Comparison of ENCODE assay signal across 8 cellular contexts in genomic region chr1:206909167-206909882, GRCh38. TPM values are rescaled to one million over a fixed set of nuclear protein-coding genes. Genes with fewer than 3 reads are reported as not detected.
DNase-seq lines count a peak whose midpoint lies in the region; ATAC-seq and TF ChIP-seq lines count a peak whose summit lies in the region.

No MANE protein-coding gene starts in this region.

- H3K9ac ChIP-seq in SK-N-MC (ENCODE audit: insufficient read length): no peak overlapping the region

- ATAC-seq in body of pancreas (peak; percentile 87), HG03108 (IDR thresholded peaks at IDR 0.05; ENCODE audit: unreplicated experiment) (no peak)

- CTCF ChIA-PET in A673 (lab: Charles Lee): no interaction called here

- 0 to 1% methylated on average over 7 to 69 of the region's 69 CpGs for WGBS in body of pancreas, 2 donors

- intact Hi-C loops in A673 (cut with micrococcal nuclease; ENCODE audit: unreplicated experiment) (no loop called here), body of pancreas (cut with DNase I) (no loop called here)

- H3K9me3 ChIP-seq in A673 (ENCODE audit: low read depth, low read length, poor library complexity, severe bottlenecking) (no peaks in the 10 kb centered on the region), SK-N-MC (ENCODE audit: low read depth, low read length) (no peaks in the 10 kb centered on the region), body of pancreas (no peaks in the 10 kb centered on the region)

- TF ChIP-seq POLR2A in body of pancreas (IDR thresholded peaks at IDR 0.05): peak; percentile 16 to 67 (median 64)

- H3K36me3 ChIP-seq in A673 (ENCODE audit: insufficient read depth, low read length, poor library complexity, severe bottlenecking): no peaks in the 10 kb centered on the region
- H3K36me3 ChIP-seq in SK-N-MC (ENCODE audit: insufficient read depth, low read length): no peaks in the 10 kb centered on the region
- H3K36me3 ChIP-seq in body of pancreas (replicated peaks in 1 of 2; ENCODE audit: insufficient read depth in 1 of 2, low read depth in 2 of 2): no peaks in the 10 kb centered on the region

- H3K27ac ChIP-seq in A673 (ENCODE audit: low read depth, low read length, poor library complexity, severe bottlenecking): no peak overlapping the region
- H3K27ac ChIP-seq in HL-60 (replicated peaks): no peak overlapping the region
- H3K27ac ChIP-seq in SK-N-MC: no peak overlapping the region
- H3K27ac ChIP-seq in body of pancreas: peak overlapping the region; percentile 80 to 89 (median 86)

- POLR2A ChIA-PET in A673 (lab: Charles Lee; ENCODE audit: low non-redundant PET): interaction anchor here (0.6 kb wide), 1 partner anchor 419 kb away, joined by 4 read pairs; no protein-coding TSS in a partner anchor

- H3K4me3 ChIP-seq in A673 (ENCODE audit: low read depth, low read length, poor library complexity, severe bottlenecking) (peak overlapping the region; percentile 35), HL-60 (replicated peaks; ENCODE audit: insufficient read depth, low read length) (peak overlapping the region; percentile 53), SK-N-MC (peak overlapping the region; percentile 69), body of pancreas (peak overlapping the region; percentile 9 to 20)

- no TSS peak for BruUV-seq in A673 (replicated peaks; lab: Mats Ljungman, UMichigan)

- no peak for DNase-seq in A673 (ENCODE audit: low spot score)
- no peak for DNase-seq in HL-60 (ENCODE audit: low read depth in 1 of 2, low spot score in 1 of 2)
- no peak for DNase-seq in SK-N-MC (ENCODE audit: low read depth, low spot score)
- peak; percentile 92 to 96 (median 94) for DNase-seq in body of pancreas
- peak; percentile 82 for DNase-seq in islet precursor cell
- DNase-seq in stimulated activated CD4-positive, alpha-beta T cell treated with anti-CD3 and anti-CD28 coated beads, Interleukin-4, amount 100 ng/mL, for 24 hours: peak; percentile 42
- DNase-seq in NOMO-1 treated with DMSO at 0.1 percent for 48 hours (lab: John Stamatoyannopoulos, UW; ENCODE audit: unreplicated experiment): no peak

- no peaks in the 10 kb centered on the region for H3K4me1 ChIP-seq in A673 (ENCODE audit: insufficient read depth, low read length, poor library complexity, severe bottlenecking)
- H3K4me1 ChIP-seq in body of pancreas: peaks cover 26% of the 10 kb centered on the region

- peaks cover 29% of the 10 kb centered on the region for H3K27me3 ChIP-seq in A673 (replicated peaks; ENCODE audit: insufficient read depth, low read depth, low read length, poor library complexity)
- H3K27me3 ChIP-seq in HL-60 (ENCODE audit: insufficient read depth, poor library complexity, severe bottlenecking): peaks cover 23% of the 10 kb centered on the region
- H3K27me3 ChIP-seq in body of pancreas: no peaks in the 10 kb centered on the region

- TF ChIP-seq CTCF in A673 (conservative IDR thresholded peaks at IDR 0.05; ENCODE audit: low read depth, low read length) (no peak), HL-60 (IDR thresholded peaks at IDR 0.05; ENCODE audit: insufficient read depth, low read length) (no peak), body of pancreas (IDR thresholded peaks at IDR 0.05) (no peak)

RNA-seq across cellular contexts. Expression of gene IL24, which starts 12.1 kb away (rescaled TPM):
- total RNA-seq in A673 (2021): not detected in 2 replicates
- not detected for total RNA-seq in body of pancreas

RNA-seq across cellular contexts. Expression of gene FCMR, which starts 12.4 kb away (rescaled TPM):
- not detected in 2 replicates for total RNA-seq in A673 (2021)
- 1 to 10 TPM in 1 of 2 donors, not detected in 1; 2.3 TPM for total RNA-seq in body of pancreas

RNA-seq across cellular contexts. Expression of gene PIGR, which starts 36.9 kb away (rescaled TPM):
- total RNA-seq in A673 (2021) (not detected in 2 replicates), body of pancreas (10 to 100 TPM; 14.8 to 45.1 TPM)

RNA-seq across cellular contexts. Expression of gene IL20, which starts 43.9 kb away (rescaled TPM):
- not detected in 2 replicates for total RNA-seq in A673 (2021)
- total RNA-seq in body of pancreas: not detected

Comparison
In these comparisons a context has a peak if more than half of its experiments do, and no peak if none do; other contexts are left out.
1. DNase-seq: peak in body of pancreas (4 of 4), islet precursor cell (single experiment) and stimulated activated CD4-positive, alpha-beta T cell treated with anti-CD3 and anti-CD28 coated beads, Interleukin-4, amount 100 ng/mL, for 24 hours (single experiment); none in A673 (single experiment), HL-60 (0 of 2), SK-N-MC (single experiment) and NOMO-1 treated with DMSO at 0.1 percent for 48 hours (single experiment).
2. H3K27ac ChIP-seq: peak in body of pancreas (4 of 4); none in A673 (single experiment), HL-60 (single experiment) and SK-N-MC (single experiment).
3. H3K4me3 ChIP-seq: peak in every context shown above with its lines; median percentile 69 in SK-N-MC; 53 in HL-60; 35 in A673; 14 in body of pancreas.
4. RNA of gene PIGR, which starts 36.9 kb away (total RNA-seq): 14.8 to 45.1 TPM in body of pancreas; not detected in A673; every median in the first group is over 10 times any median in the second.